33 cellular contexts compared by ENCODE assay signal in genomic region chr17:10556301-10557005, GRCh38. TPM values are rescaled to one million over a fixed set of nuclear protein-coding genes. Genes with fewer than 3 reads are reported as not detected.
DNase-seq lines count a peak whose midpoint lies in the region; ATAC-seq, FAIRE-seq and TF ChIP-seq lines count a peak whose summit lies in the region.
"Had no signal": no experiment of that assay in that cellular context is flagged by ENCODE, and none has a peak within 500 bp of the region (broad histone marks: within the 10 kb centered on the region; RNA-seq: fewer than 3 reads in every experiment).

No MANE protein-coding gene starts in this region.

- intact Hi-C loops in HepG2 (cut with micrococcal nuclease; ENCODE audit: unreplicated experiment), result no loop called here

- H3K4me1 ChIP-seq in liver (ENCODE audit: control insufficient read depth in 4 of 4, insufficient read depth in 4 of 4, low read length in 3 of 4) (no peaks in the 10 kb centered on the region), HepG2 (ENCODE audit: insufficient read depth, low read length) (no peaks in the 10 kb centered on the region), adipocyte (ENCODE audit: control insufficient read depth, insufficient read depth, low read length) (peaks cover 24% of the 10 kb centered on the region), neural progenitor cell (peaks cover 4% of the 10 kb centered on the region)
- H3K4me1 ChIP-seq: ascending aorta, colonic mucosa, right lobe of liver, SJSA1, upper lobe of left lung had no signal

- ATAC-seq in HepG2, result no peak
- ATAC-seq in stimulated activated naive CD8-positive, alpha-beta T cell treated with anti-CD3 and anti-CD28 coated beads, Interleukin-15, amount 100 ng/mL, for 72 hours, result no peak
- ATAC-seq in GM18519 (IDR thresholded peaks at IDR 0.05; ENCODE audit: low FRiP score, unreplicated experiment), result no peak
- ATAC-seq in HG02610 (IDR thresholded peaks at IDR 0.05; ENCODE audit: unreplicated experiment), result no peak
- no peak for ATAC-seq in HG03460 (IDR thresholded peaks at IDR 0.05; ENCODE audit: unreplicated experiment)
- ATAC-seq: right lobe of liver had no signal

- no peaks in the 10 kb centered on the region for H3K36me3 Mint-ChIP-seq in neural progenitor cell
- H3K36me3 Mint-ChIP-seq: activated naive CD8-positive, alpha-beta T cell; CD4-positive, CD25-positive, alpha-beta regulatory T cell; immature natural killer cell had no signal

- H3K4me3 Mint-ChIP-seq in neural progenitor cell, result no peak overlapping the region
- no peak overlapping the region for H3K4me3 Mint-ChIP-seq in stimulated activated naive CD8-positive, alpha-beta T cell treated with anti-CD3 and anti-CD28 coated beads, Interleukin-15, amount 100 ng/mL, for 72 hours
- H3K4me3 Mint-ChIP-seq: activated naive CD8-positive, alpha-beta T cell; CD4-positive, CD25-positive, alpha-beta regulatory T cell; immature natural killer cell had no signal

- FAIRE-seq in HepG2 (lab: Jason Lieb, UNC), result no peak

- H3K4me2 ChIP-seq in HepG2 (ENCODE audit: low read depth, low read length), result no peak overlapping the region
- no peak overlapping the region for H3K4me2 ChIP-seq in neural progenitor cell

- H3K4me3 ChIP-seq in liver (ENCODE audit: low read depth in 1 of 3, low read length in 3 of 3), result no peak overlapping the region
- H3K4me3 ChIP-seq in HepG2 (replicated peaks in 1 of 3; ENCODE audit: insufficient read depth in 1 of 3, low read depth in 2 of 3, low read length in 3 of 3), result no peak overlapping the region
- H3K4me3 ChIP-seq in adipocyte (ENCODE audit: low read length), result peak overlapping the region; percentile 7
- H3K4me3 ChIP-seq in neural progenitor cell, result no peak overlapping the region
- H3K4me3 ChIP-seq: ascending aorta, cardiac muscle cell, colonic mucosa, right lobe of liver, SJSA1, upper lobe of left lung had no signal

- H4K20me1 ChIP-seq in HepG2 (ENCODE audit: insufficient read depth, low read length) (no peaks in the 10 kb centered on the region), neural progenitor cell (ENCODE audit: low read depth) (no peaks in the 10 kb centered on the region)

- no peaks in the 10 kb centered on the region for H3K27me3 Mint-ChIP-seq in neural progenitor cell (ENCODE audit: insufficient read depth, low read depth)
- H3K27me3 Mint-ChIP-seq in stimulated activated naive CD8-positive, alpha-beta T cell treated with anti-CD3 and anti-CD28 coated beads, Interleukin-15, amount 100 ng/mL, for 72 hours, result no peaks in the 10 kb centered on the region
- H3K27me3 Mint-ChIP-seq: CD4-positive, CD25-positive, alpha-beta regulatory T cell had no signal

- H2AFZ ChIP-seq in HepG2 (ENCODE audit: low read length), result no peak overlapping the region
- peak overlapping the region; percentile 76 for H2AFZ ChIP-seq in neural progenitor cell (replicated peaks)

- TF ChIP-seq POLR2A in HepG2 (IDR thresholded peaks at IDR 0.05; ENCODE audit: insufficient read depth in 1 of 2, low read depth in 2 of 2, low read length in 2 of 2), result no peak

- no peak for TF ChIP-seq EP300 in HepG2 (IDR thresholded peaks at IDR 0.05; ENCODE audit: low read depth in 2 of 2, low read length in 2 of 2)
- no peak for TF ChIP-seq EP300 in HepG2 (CRISPR knock-in tag; IDR thresholded peaks at IDR 0.05; ENCODE audit: borderline replicate concordance)

- in situ Hi-C loops in HepG2 (cut with HindIII; ENCODE audit: extremely low pct_ligation_motif_present, low pct_unique_long_range_greater_than_20kb), result no loop called here

- POLR2A ChIA-PET in HepG2 (lab: Yijun Ruan, JAX), result no interaction called here

- no peak overlapping the region for H3K9ac ChIP-seq in liver (ENCODE audit: low read depth in 1 of 2, low read length in 2 of 2)
- H3K9ac ChIP-seq in HepG2 (ENCODE audit: insufficient read depth, low read depth, low read length), result no peak overlapping the region
- H3K9ac ChIP-seq in adipocyte (ENCODE audit: low read length), result peak overlapping the region; percentile 36
- no peak overlapping the region for H3K9ac ChIP-seq in neural progenitor cell

- no peaks in the 10 kb centered on the region for H3K4me1 Mint-ChIP-seq in neural progenitor cell
- no peaks in the 10 kb centered on the region for H3K4me1 Mint-ChIP-seq in stimulated activated naive CD8-positive, alpha-beta T cell treated with anti-CD3 and anti-CD28 coated beads, Interleukin-15, amount 100 ng/mL, for 72 hours
- H3K4me1 Mint-ChIP-seq: CD4-positive, CD25-positive, alpha-beta regulatory T cell; immature natural killer cell had no signal

- no peaks in the 10 kb centered on the region for H3K9me3 Mint-ChIP-seq in neural progenitor cell
- H3K9me3 Mint-ChIP-seq in stimulated activated naive CD8-positive, alpha-beta T cell treated with anti-CD3 and anti-CD28 coated beads, Interleukin-15, amount 100 ng/mL, for 72 hours, result no peaks in the 10 kb centered on the region
- H3K9me3 Mint-ChIP-seq: immature natural killer cell had no signal

- no TSS peak for BruUV-seq in HepG2 (replicated peaks; lab: Mats Ljungman, UMichigan)

- TF ChIP-seq CTCF in liver (IDR thresholded peaks at IDR 0.05; ENCODE audit: low read depth, low read length, missing input control) (no peak), HepG2 (CRISPR knock-in tag; IDR thresholded peaks at IDR 0.05) (no peak), neural progenitor cell (IDR thresholded peaks at IDR 0.05) (no peak)

- no peaks in the 10 kb centered on the region for H3F3A ChIP-seq in neural progenitor cell (ENCODE audit: low read depth)

- WGBS in liver, result 51% methylated on average over 5 of the region's 5 CpGs
- under 1% methylated on average over 5 of the region's 5 CpGs for WGBS in HepG2 (ENCODE audit: low lambda C conversion rate)

- H3K9me3 ChIP-seq in liver (ENCODE audit: control insufficient read depth in 4 of 4, low read length in 3 of 4) (no peaks in the 10 kb centered on the region), HepG2 (ENCODE audit: low read length) (no peaks in the 10 kb centered on the region), adipocyte (ENCODE audit: control insufficient read depth, low read length) (no peaks in the 10 kb centered on the region), neural progenitor cell (ENCODE audit: low read depth) (no peaks in the 10 kb centered on the region)
- H3K9me3 ChIP-seq: ascending aorta, colonic mucosa, neutrophil, right lobe of liver, SJSA1, upper lobe of left lung had no signal

- CTCF ChIA-PET in HepG2 (lab: Yijun Ruan, JAX; ENCODE audit: low intra/inter-chr PET ratio, low total read pairs), result no interaction called here

- H3K27ac ChIP-seq in liver (ENCODE audit: low read depth in 1 of 2, low read length in 2 of 2), result no peak overlapping the region
- H3K27ac ChIP-seq in HepG2 (ENCODE audit: extremely low read length, insufficient read depth, low read length), result no peak overlapping the region
- H3K27ac ChIP-seq in neural progenitor cell, result no peak overlapping the region
- H3K27ac ChIP-seq: 22Rv1, ascending aorta, cardiac muscle cell, colonic mucosa, neutrophil, right lobe of liver, RWPE1, SJSA1, WERI-Rb-1 had no signal

- H3K27ac Mint-ChIP-seq in neural progenitor cell, result no peak overlapping the region
- H3K27ac Mint-ChIP-seq in stimulated activated naive CD8-positive, alpha-beta T cell treated with anti-CD3 and anti-CD28 coated beads, Interleukin-15, amount 100 ng/mL, for 72 hours, result peak overlapping the region in 1 of 2 donors; percentile 29
- H3K27ac Mint-ChIP-seq: activated naive CD8-positive, alpha-beta T cell; CD4-positive, CD25-positive, alpha-beta regulatory T cell; immature natural killer cell had no signal

- H3K27me3 ChIP-seq in liver (ENCODE audit: control insufficient read depth in 4 of 4, insufficient read depth in 4 of 4, low read length in 3 of 4) (no peaks in the 10 kb centered on the region), HepG2 (ENCODE audit: control insufficient read depth in 1 of 2, insufficient read depth in 2 of 2, low read length in 2 of 2) (no peaks in the 10 kb centered on the region; a peak in 2 of 5 replicates), adipocyte (replicated peaks; ENCODE audit: control insufficient read depth, insufficient read depth, low read length) (no peaks in the 10 kb centered on the region), neural progenitor cell (no peaks in the 10 kb centered on the region)
- H3K27me3 ChIP-seq: ascending aorta, cardiac muscle cell, colonic mucosa, neutrophil, right lobe of liver, SJSA1, upper lobe of left lung had no signal

- DNase-seq in HepG2 (ENCODE audit: low spot score) (no peak), adipocyte (ENCODE audit: low read depth) (no peak), neural progenitor cell (ENCODE audit: low spot score) (no peak)
- no peak for DNase-seq in stimulated activated naive CD8-positive, alpha-beta T cell treated with anti-CD3 and anti-CD28 coated beads, Interleukin-15, amount 100 ng/mL, for 72 hours
- DNase-seq: activated CD4-positive, alpha-beta T cell treated with anti-CD3 and anti-CD28 coated beads for 4 hours; Calu3; CD4-positive, CD25-positive, alpha-beta regulatory T cell; colonic mucosa; DMS79; effector CD4-positive, alpha-beta T cell; immature natural killer cell; KG1; left cardiac atrium; NCI-H1930; NCI-H510A treated with DMSO at 0.1 percent for 48 hours; posterior cingulate gyrus; right lobe of liver; stimulated activated CD4-positive, alpha-beta T cell treated with anti-CD3 and anti-CD28 coated beads, Interleukin-4, amount 100 ng/mL, for 1 hour; T1000; upper lobe of left lung; WERI-Rb-1 had no signal

- H3K36me3 ChIP-seq in liver (ENCODE audit: control insufficient read depth in 4 of 4, insufficient read depth in 3 of 4, low read depth in 1 of 4, low read length in 3 of 4), result no peaks in the 10 kb centered on the region
- H3K36me3 ChIP-seq in HepG2 (replicated peaks in 1 of 2; ENCODE audit: control insufficient read depth in 1 of 2, insufficient read depth in 2 of 2, low read length in 2 of 2), result no peaks in the 10 kb centered on the region
- no peaks in the 10 kb centered on the region for H3K36me3 ChIP-seq in adipocyte (ENCODE audit: control insufficient read depth, insufficient read depth, low read length, severe bottlenecking)
- no peaks in the 10 kb centered on the region for H3K36me3 ChIP-seq in neural progenitor cell
- H3K36me3 ChIP-seq: ascending aorta, cardiac muscle cell, colonic mucosa, neutrophil, right lobe of liver, SJSA1, upper lobe of left lung, WERI-Rb-1 had no signal

- H3K79me2 ChIP-seq in HepG2 (ENCODE audit: insufficient read depth, low read length) (no peaks in the 10 kb centered on the region), neural progenitor cell (ENCODE audit: low read depth) (no peaks in the 10 kb centered on the region)

- TF ChIP-seq RAD21 in liver (IDR thresholded peaks at IDR 0.05) (no peak), HepG2 (CRISPR knock-in tag; IDR thresholded peaks at IDR 0.05) (no peak)

RNA-seq across cellular contexts. Expression of gene MYH2, which starts 7.0 kb away (rescaled TPM):
- total RNA-seq in liver, result under 1 TPM; under 0.01 to 0.23 TPM
- not detected for polyA plus RNA-seq in liver
- not detected in 2 replicates for total RNA-seq in HepG2 (2016; rRNA removed; fragmentation: Illumina TruSeq; extraction: Trizol)
- total RNA-seq in HepG2 (2016; cell fraction: cytosol; rRNA removed; fragmentation: Illumina TruSeq; extraction: Trizol; ENCODE audit: low read depth), result not detected in 2 replicates
- total RNA-seq in HepG2 (2016; cell fraction: insoluble cytoplasmic fraction; rRNA removed; fragmentation: Illumina TruSeq; extraction: Trizol), result not detected in 2 replicates
- not detected in 2 replicates for total RNA-seq in HepG2 (2016; cell fraction: membrane; rRNA removed; fragmentation: Illumina TruSeq; extraction: Trizol)
- total RNA-seq in HepG2 (2016; cell fraction: nucleus; rRNA removed; fragmentation: Illumina TruSeq; extraction: Trizol), result not detected in 2 replicates
- polyA plus RNA-seq in HepG2 (2011; rRNA removed), result not detected in 2 replicates
- polyA plus RNA-seq in HepG2 (2011; cell fraction: cytosol; rRNA removed), result not detected in 2 replicates
- polyA plus RNA-seq in HepG2 (2011; cell fraction: nucleus; rRNA removed), result not detected in 2 replicates
- polyA plus RNA-seq in HepG2 (2012), result not detected in 2 replicates
- polyA plus RNA-seq in HepG2 (2016; cell fraction: cytosol; fragmentation: Illumina TruSeq; extraction: Trizol; ENCODE audit: low read depth), result not detected in 2 replicates
- polyA plus RNA-seq in HepG2 (2016; cell fraction: insoluble cytoplasmic fraction; fragmentation: Illumina TruSeq; extraction: Trizol; ENCODE audit: low read depth), result not detected in 2 replicates
- not detected in 2 replicates for polyA plus RNA-seq in HepG2 (2016; cell fraction: membrane; fragmentation: Illumina TruSeq; extraction: Trizol; ENCODE audit: low read depth)
- not detected in 2 replicates for polyA plus RNA-seq in HepG2 (2016; cell fraction: nucleus; fragmentation: Illumina TruSeq; extraction: Trizol; ENCODE audit: insufficient read depth, low read depth)
- polyA minus RNA-seq in HepG2 (2011; rRNA and poly(A)+ RNA removed; ENCODE audit: low replicate concordance), result not detected in 2 replicates
- polyA minus RNA-seq in HepG2 (2011; cell fraction: cytosol; rRNA and poly(A)+ RNA removed), result not detected in 2 replicates
- polyA minus RNA-seq in HepG2 (2011; cell fraction: nucleus; rRNA and poly(A)+ RNA removed), result not detected in 2 replicates
- 0.19 and 0.37 TPM in 2 replicates for total RNA-seq in neural progenitor cell (ENCODE audit: low replicate concordance)
- total RNA-seq: ascending aorta; Calu3; cardiac muscle cell; CD4-positive, CD25-positive, alpha-beta regulatory T cell; left cardiac atrium; SJSA1; subcutaneous adipose tissue had no signal
- polyA plus RNA-seq: cardiac muscle cell; CD4-positive, CD25-positive, alpha-beta regulatory T cell; immature natural killer cell had no signal

RNA-seq across cellular contexts. Expression of gene MYH1, which starts 38.1 kb away (rescaled TPM):
- total RNA-seq in liver (under 1 TPM in 1 of 2 donors, not detected in 1; 0.14 TPM), HepG2 (2016; rRNA removed; fragmentation: Illumina TruSeq; extraction: Trizol) (not detected in 2 replicates), neural progenitor cell (ENCODE audit: low replicate concordance) (not detected in 2 replicates)
- polyA plus RNA-seq in liver (not detected), HepG2 (2011; rRNA removed) (0.01 TPM in 2 replicates)
- not detected in 2 replicates for total RNA-seq in HepG2 (2016; cell fraction: cytosol; rRNA removed; fragmentation: Illumina TruSeq; extraction: Trizol; ENCODE audit: low read depth)
- total RNA-seq in HepG2 (2016; cell fraction: insoluble cytoplasmic fraction; rRNA removed; fragmentation: Illumina TruSeq; extraction: Trizol), result not detected in 2 replicates
- total RNA-seq in HepG2 (2016; cell fraction: membrane; rRNA removed; fragmentation: Illumina TruSeq; extraction: Trizol), result not detected in 2 replicates
- not detected in 2 replicates for total RNA-seq in HepG2 (2016; cell fraction: nucleus; rRNA removed; fragmentation: Illumina TruSeq; extraction: Trizol)
- polyA plus RNA-seq in HepG2 (2011; cell fraction: cytosol; rRNA removed), result 0.01 TPM in 1 of 2 replicates, not detected in the other
- not detected in 2 replicates for polyA plus RNA-seq in HepG2 (2011; cell fraction: nucleus; rRNA removed)
- polyA plus RNA-seq in HepG2 (2012), result 0.04 TPM in 2 replicates
- not detected in 2 replicates for polyA plus RNA-seq in HepG2 (2016; cell fraction: cytosol; fragmentation: Illumina TruSeq; extraction: Trizol; ENCODE audit: low read depth)
- polyA plus RNA-seq in HepG2 (2016; cell fraction: insoluble cytoplasmic fraction; fragmentation: Illumina TruSeq; extraction: Trizol; ENCODE audit: low read depth), result not detected in 2 replicates
- polyA plus RNA-seq in HepG2 (2016; cell fraction: membrane; fragmentation: Illumina TruSeq; extraction: Trizol; ENCODE audit: low read depth), result not detected in 2 replicates
- not detected in 2 replicates for polyA plus RNA-seq in HepG2 (2016; cell fraction: nucleus; fragmentation: Illumina TruSeq; extraction: Trizol; ENCODE audit: insufficient read depth, low read depth)
- not detected in 2 replicates for polyA minus RNA-seq in HepG2 (2011; rRNA and poly(A)+ RNA removed; ENCODE audit: low replicate concordance)
- polyA minus RNA-seq in HepG2 (2011; cell fraction: cytosol; rRNA and poly(A)+ RNA removed), result not detected in 2 replicates
- not detected in 2 replicates for polyA minus RNA-seq in HepG2 (2011; cell fraction: nucleus; rRNA and poly(A)+ RNA removed)
- total RNA-seq: ascending aorta; Calu3; cardiac muscle cell; CD4-positive, CD25-positive, alpha-beta regulatory T cell; colonic mucosa; left cardiac atrium; SJSA1 had no signal
- polyA plus RNA-seq: cardiac muscle cell; CD4-positive, CD25-positive, alpha-beta regulatory T cell; immature natural killer cell had no signal
